16 cellular contexts compared by ENCODE assay signal in the genomic region with DNA sequence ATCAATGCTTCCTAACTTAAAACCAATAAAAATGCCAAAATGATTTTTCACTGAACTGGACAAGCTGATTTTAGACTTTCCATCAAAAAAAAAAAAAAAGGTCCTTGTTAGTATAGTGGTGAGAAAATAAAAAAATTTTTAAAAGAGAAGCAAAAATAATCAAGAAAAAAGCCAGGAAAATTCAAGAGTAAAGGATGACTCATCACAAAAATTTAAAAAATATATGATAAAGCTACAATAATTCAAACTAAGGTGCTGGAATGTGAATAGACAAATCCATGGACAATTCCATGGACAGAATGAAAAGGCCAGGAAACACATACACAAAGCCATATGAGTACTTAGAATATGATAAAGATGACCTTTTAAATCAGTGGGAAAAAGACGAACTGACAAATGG. TPM values are rescaled to one million over a fixed set of nuclear protein-coding genes. Genes with fewer than 3 reads are reported as not detected.
DNase-seq lines count a peak whose midpoint lies in the region; ATAC-seq, FAIRE-seq and TF ChIP-seq lines count a peak whose summit lies in the region.
"Had no signal": no experiment of that assay in that cellular context is flagged by ENCODE, and none has a peak within 500 bp of the region (broad histone marks: within the 10 kb centered on the region; RNA-seq: fewer than 3 reads in every experiment).

No MANE protein-coding gene starts in this region.

- H3K4me2 ChIP-seq in GM12878 (ENCODE audit: control insufficient read depth, insufficient read depth), result 0 out of 2 replicates have a peak overlapping the region, but pooled peaks have one; percentile 7

- SMC1A ChIA-PET in GM12878 (lab: Charles Lee; ENCODE audit: uncharacterized antibody, unreplicated experiment), result interaction anchor here (0.6 to 1.7 kb wide), 9 partner anchors 8 to 530 kb away, joined by 3 to 5 read pairs (median 3); no protein-coding TSS in a partner anchor

- no peaks in the 10 kb centered on the region for H3K27me3 Mint-ChIP-seq in activated T-cell treated with anti-CD3 and anti-CD28 coated beads, Interleukin-2, amount 50 U/mL, for 72 hours (ENCODE audit: low read depth)
- no peaks in the 10 kb centered on the region for H3K27me3 Mint-ChIP-seq in activated T-cell treated with anti-CD3 and anti-CD28 coated beads, Interleukin-2, amount 50 U/mL, for 24 hours
- H3K27me3 Mint-ChIP-seq: CD4-positive, alpha-beta T cell had no signal

- H3K9me3 ChIP-seq in GM12878 (replicated peaks; ENCODE audit: control insufficient read depth, insufficient read depth, low read length), result peaks cover 5% of the 10 kb centered on the region; the same call in 2 of the 3 replicates

- no peak for DNase-seq in activated T-cell treated with anti-CD3 and anti-CD28 coated beads, Interleukin-2, amount 50 U/mL, for 72 hours
- no peak for DNase-seq in activated T-cell treated with anti-CD3 and anti-CD28 coated beads, Interleukin-2, amount 50 U/mL, for 24 hours
- DNase-seq in GM12878 (ENCODE audit: low read depth, low spot score), result no peak
- DNase-seq in stimulated activated CD4-positive, alpha-beta T cell treated with anti-CD3 and anti-CD28 coated beads, Interleukin-1b, Interleukin-23, amount 100 ng/mL, for 48 hours, result no peak
- DNase-seq in Kasumi-1 (lab: John Stamatoyannopoulos, UW), result no peak
- DNase-seq: C1 segment of cervical spinal cord; Calu3; CD4-positive, alpha-beta T cell; DMS 273 treated with DMSO at 0.1 percent for 48 hours; GM23248 had no signal

- peak overlapping the region; percentile 42 for H3K27ac Mint-ChIP-seq in activated T-cell treated with anti-CD3 and anti-CD28 coated beads, Interleukin-2, amount 50 U/mL, for 72 hours
- H3K27ac Mint-ChIP-seq in activated T-cell treated with anti-CD3 and anti-CD28 coated beads, Interleukin-2, amount 50 U/mL, for 24 hours, result no peak overlapping the region
- H3K27ac Mint-ChIP-seq: CD4-positive, alpha-beta T cell had no signal

- in situ Hi-C loops in GM12878 (cut with MboI), result no loop called here

- H3K36me3 Mint-ChIP-seq in activated T-cell treated with anti-CD3 and anti-CD28 coated beads, Interleukin-2, amount 50 U/mL, for 72 hours (ENCODE audit: insufficient read depth in 2 of 2), result peaks cover 10 to 32% of the 10 kb centered on the region in 2 donors
- H3K36me3 Mint-ChIP-seq in activated T-cell treated with anti-CD3 and anti-CD28 coated beads, Interleukin-2, amount 50 U/mL, for 24 hours (ENCODE audit: low read depth), result peaks cover 79% of the 10 kb centered on the region

- H3K9me3 Mint-ChIP-seq in activated T-cell treated with anti-CD3 and anti-CD28 coated beads, Interleukin-2, amount 50 U/mL, for 72 hours, result peaks cover 0 to 2% of the 10 kb centered on the region in 2 donors
- no peaks in the 10 kb centered on the region for H3K9me3 Mint-ChIP-seq in activated T-cell treated with anti-CD3 and anti-CD28 coated beads, Interleukin-2, amount 50 U/mL, for 24 hours
- H3K9me3 Mint-ChIP-seq: CD4-positive, alpha-beta T cell had no signal

- H3K4me1 ChIP-seq in GM12878 (ENCODE audit: control insufficient read depth, insufficient read depth, low read length), result peaks cover 7% of the 10 kb centered on the region; the same call in 1 of the 2 replicates

- WGBS in GM12878 (ENCODE audit: insufficient coverage, insufficient replicate concordance, low lambda C conversion rate, missing lambda C conversion rate), result 96% methylated on average over 1 of the region's 1 CpG

- CTCF ChIA-PET in GM12878 (lab: Yijun Ruan, JAX), result interaction anchor here (0.6 to 2.2 kb wide), 6 partner anchors 9 to 690 kb away, joined by 3 to 13 read pairs (median 3); partner anchors contain the start of gene EXOSC8

- H3K79me2 ChIP-seq in GM12878 (ENCODE audit: control insufficient read depth, insufficient read depth, low read length), result no peaks in the 10 kb centered on the region; the same call in 1 of the 2 replicates

- TF ChIP-seq POLR2A in GM12878 (IDR thresholded peaks at IDR 0.05; ENCODE audit: low read depth, low read length), result no peak

- H3K27ac ChIP-seq in GM12878 (ENCODE audit: control insufficient read depth, insufficient read depth), result no peak overlapping the region
- H3K27ac ChIP-seq: 22Rv1, GM23248 had no signal

- H3K4me3 Mint-ChIP-seq in activated T-cell treated with anti-CD3 and anti-CD28 coated beads, Interleukin-2, amount 50 U/mL, for 72 hours, result no peak overlapping the region
- no peak overlapping the region for H3K4me3 Mint-ChIP-seq in activated T-cell treated with anti-CD3 and anti-CD28 coated beads, Interleukin-2, amount 50 U/mL, for 24 hours
- H3K4me3 Mint-ChIP-seq: CD4-positive, alpha-beta T cell had no signal

- H3K36me3 ChIP-seq in GM12878 (ENCODE audit: control insufficient read depth in 2 of 2, insufficient read depth in 2 of 2, low read length in 1 of 2), result peaks cover 0 to 3% of the 10 kb centered on the region in 2 experiments

- no peaks in the 10 kb centered on the region for H3K27me3 ChIP-seq in GM12878 (replicated peaks in 1 of 2; ENCODE audit: control insufficient read depth in 2 of 2, insufficient read depth in 2 of 2, low read length in 1 of 2)

- intact Hi-C loops in GM12878 (cut with micrococcal nuclease; ENCODE audit: unreplicated experiment), result no loop called here

- TF ChIP-seq EP300 in GM12878 (IDR thresholded peaks at IDR 0.05; ENCODE audit: borderline replicate concordance in 1 of 2, control insufficient read depth in 1 of 2, low read depth in 2 of 2, low read length in 2 of 2), result no peak

- TF ChIP-seq CTCF in GM12878 (IDR thresholded peaks at IDR 0.05 in 2 of 3, conservative IDR thresholded peaks at IDR 0.05 in 1 of 3; ENCODE audit: control insufficient read depth in 2 of 3, extremely low read depth in 1 of 3, insufficient read depth in 1 of 3, low read depth in 3 of 3, low read length in 3 of 3), result no peak

- no peak overlapping the region for H2AFZ ChIP-seq in GM12878 (ENCODE audit: control insufficient read depth, low read depth, low read length)
- H2AFZ ChIP-seq: GM23248 had no signal

- no peaks in the 10 kb centered on the region for H4K20me1 ChIP-seq in GM12878 (ENCODE audit: control insufficient read depth, insufficient read depth)

- no peak for FAIRE-seq in GM12878 (lab: Jason Lieb, UNC)
- FAIRE-seq: H54 had no signal

- POLR2A ChIA-PET in GM12878 (lab: Charles Lee), result interaction anchor here (0.6 kb wide), 1 partner anchor 60 kb away, joined by 3 read pairs; no protein-coding TSS in a partner anchor

- BruUV-seq in GM12878 (replicated peaks; lab: Mats Ljungman, UMichigan), result no TSS peak

- no peak for TF ChIP-seq RAD21 in GM12878 (IDR thresholded peaks at IDR 0.05; ENCODE audit: insufficient read depth, low read depth, low read length)

- no peaks in the 10 kb centered on the region for H3K4me1 Mint-ChIP-seq in activated T-cell treated with anti-CD3 and anti-CD28 coated beads, Interleukin-2, amount 50 U/mL, for 72 hours (ENCODE audit: low read depth)
- no peaks in the 10 kb centered on the region for H3K4me1 Mint-ChIP-seq in activated T-cell treated with anti-CD3 and anti-CD28 coated beads, Interleukin-2, amount 50 U/mL, for 24 hours (ENCODE audit: low read depth)

- ATAC-seq in activated T-cell treated with anti-CD3 and anti-CD28 coated beads, Interleukin-2, amount 50 U/mL, for 72 hours (replicated peaks in 1 of 2), result no peak
- peak; percentile 6 for ATAC-seq in GM18511 (IDR thresholded peaks at IDR 0.05; ENCODE audit: unreplicated experiment)
- ATAC-seq in GM12878, result no peak
- no peak for ATAC-seq in GM19328 (IDR thresholded peaks at IDR 0.05; ENCODE audit: unreplicated experiment)
- ATAC-seq: HCT116 had no signal

- no peak overlapping the region for H3K4me3 ChIP-seq in GM12878
- H3K4me3 ChIP-seq: GM23248 had no signal

- no peak overlapping the region for H3K9ac ChIP-seq in GM12878 (ENCODE audit: control insufficient read depth, insufficient read depth, low read length)
- H3K9ac ChIP-seq: GM23248 had no signal

- RAD21 ChIA-PET in GM12878 (lab: Charles Lee; ENCODE audit: unreplicated experiment), result interaction anchor here (0.7 to 1.5 kb wide), 3 partner anchors 8 to 20 kb away, joined by 3 to 4 read pairs (median 3); no protein-coding TSS in a partner anchor

RNA-seq across cellular contexts. Expression of gene ALG5, which starts 26.1 kb away (rescaled TPM):
- total RNA-seq in activated T-cell treated with anti-CD3 and anti-CD28 coated beads, Interleukin-2, amount 50 U/mL, for 72 hours, result 10 to 100 TPM; 31.7 to 38.3 TPM
- total RNA-seq in GM12878 (2013; cell fraction: nucleolus; rRNA removed), result 19.6 and 20.0 TPM in 2 replicates
- 42.6 and 45.1 TPM in 2 replicates for total RNA-seq in GM12878 (2014; rRNA removed)
- total RNA-seq in GM12878 (2014; rRNA removed; fragmentation: Illumina TruSeq; extraction: Trizol), result 42.4 and 43.6 TPM in 2 replicates
- 30.8 and 34.3 TPM in 2 replicates for total RNA-seq in GM12878 (2021)
- polyA plus RNA-seq in GM12878 (2011; ENCODE audit: low read depth), result 20.8 TPM
- polyA plus RNA-seq in GM12878 (2011; rRNA removed), result 23.9 and 30.6 TPM in 2 replicates
- 7.9 and 8.4 TPM in 2 replicates for polyA plus RNA-seq in GM12878 (2011; cell fraction: cytosol; rRNA removed)
- 12.7 and 13.2 TPM in 2 replicates for polyA plus RNA-seq in GM12878 (2011; cell fraction: nucleus; rRNA removed)
- polyA plus RNA-seq in GM12878 (2012), result 25.4 and 32.8 TPM in 2 replicates
- 38.9 and 41.3 TPM in 2 replicates for polyA plus RNA-seq in GM12878 (2014; fragmentation: Illumina TruSeq; extraction: Trizol)
- polyA plus RNA-seq in GM12878 (2014; fragmentation: Nextera tagmentation; extraction: Ambion mirVana), result 10 to 100 TPM; 61.6 to 79.9 TPM
- 30.6 and 36.8 TPM in 2 replicates for polyA plus RNA-seq in GM12878 (2014; rRNA removed)
- polyA plus RNA-seq in GM12878 (2016; fragmentation: Nextera tagmentation; extraction: Ambion mirVana), result 10 to 100 TPM; 71.3 to 82.2 TPM
- 5.9 and 6.3 TPM in 2 replicates for polyA minus RNA-seq in GM12878 (2011; rRNA and poly(A)+ RNA removed)
- polyA minus RNA-seq in GM12878 (2011; cell fraction: cytosol; rRNA and poly(A)+ RNA removed), result 3.3 and 6.4 TPM in 2 replicates
- 34.2 and 40.4 TPM in 2 replicates for polyA minus RNA-seq in GM12878 (2011; cell fraction: nucleus; rRNA and poly(A)+ RNA removed)

RNA-seq across cellular contexts. Expression of gene EXOSC8, which starts 27.6 kb away (rescaled TPM):
- 100 to 1,000 TPM; 220 to 268 TPM for total RNA-seq in activated T-cell treated with anti-CD3 and anti-CD28 coated beads, Interleukin-2, amount 50 U/mL, for 72 hours
- total RNA-seq in GM12878 (2013; cell fraction: nucleolus; rRNA removed), result 68.2 and 75.3 TPM in 2 replicates
- total RNA-seq in GM12878 (2014; rRNA removed) (72.9 and 82.5 TPM in 2 replicates), GM12878 (2014; rRNA removed; fragmentation: Illumina TruSeq; extraction: Trizol) (87.0 and 96.0 TPM in 2 replicates), GM12878 (2021) (68.5 and 69.0 TPM in 2 replicates)
- 69.5 TPM for polyA plus RNA-seq in GM12878 (2011; ENCODE audit: low read depth)
- polyA plus RNA-seq in GM12878 (2011; rRNA removed) (102 and 139 TPM in 2 replicates), GM12878 (2014; fragmentation: Illumina TruSeq; extraction: Trizol) (128 and 148 TPM in 2 replicates), GM12878 (2014; fragmentation: Nextera tagmentation; extraction: Ambion mirVana) (100 to 1,000 TPM; 548 to 553 TPM), GM12878 (2014; rRNA removed) (88.3 and 102 TPM in 2 replicates), GM12878 (2016; fragmentation: Nextera tagmentation; extraction: Ambion mirVana) (100 to 1,000 TPM; 237 to 264 TPM)
- 52.8 and 64.0 TPM in 2 replicates for polyA plus RNA-seq in GM12878 (2011; cell fraction: cytosol; rRNA removed)
- 83.0 and 88.2 TPM in 2 replicates for polyA plus RNA-seq in GM12878 (2011; cell fraction: nucleus; rRNA removed)
- 64.0 and 86.5 TPM in 2 replicates for polyA plus RNA-seq in GM12878 (2012)
- polyA minus RNA-seq in GM12878 (2011; rRNA and poly(A)+ RNA removed), result 31.8 and 43.3 TPM in 2 replicates
- polyA minus RNA-seq in GM12878 (2011; cell fraction: cytosol; rRNA and poly(A)+ RNA removed), result 19.8 and 21.8 TPM in 2 replicates
- polyA minus RNA-seq in GM12878 (2011; cell fraction: nucleus; rRNA and poly(A)+ RNA removed), result 18.9 and 21.9 TPM in 2 replicates

RNA-seq across cellular contexts. Expression of gene SMAD9, which starts 53.0 kb away (rescaled TPM):
- total RNA-seq in activated T-cell treated with anti-CD3 and anti-CD28 coated beads, Interleukin-2, amount 50 U/mL, for 72 hours, result not detected
- total RNA-seq in GM12878 (2013; cell fraction: nucleolus; rRNA removed), result not detected in 2 replicates
- total RNA-seq in GM12878 (2014; rRNA removed) (not detected in 2 replicates), GM12878 (2014; rRNA removed; fragmentation: Illumina TruSeq; extraction: Trizol) (not detected in 2 replicates), GM12878 (2021) (0.05 TPM in 1 of 2 replicates, not detected in the other)
- 0.10 TPM for polyA plus RNA-seq in GM12878 (2011; ENCODE audit: low read depth)
- polyA plus RNA-seq in GM12878 (2011; rRNA removed) (not detected in 2 replicates), GM12878 (2014; fragmentation: Illumina TruSeq; extraction: Trizol) (not detected in 2 replicates), GM12878 (2014; fragmentation: Nextera tagmentation; extraction: Ambion mirVana) (under 1 TPM; 0.22 to 0.69 TPM), GM12878 (2014; rRNA removed) (0.03 TPM in 1 of 2 replicates, not detected in the other), GM12878 (2016; fragmentation: Nextera tagmentation; extraction: Ambion mirVana) (under 1 TPM; 0.29 to 0.55 TPM)
- polyA plus RNA-seq in GM12878 (2011; cell fraction: cytosol; rRNA removed), result not detected in 2 replicates
- not detected in 2 replicates for polyA plus RNA-seq in GM12878 (2011; cell fraction: nucleus; rRNA removed)
- polyA plus RNA-seq in GM12878 (2012), result 0.08 and 0.18 TPM in 2 replicates
- polyA minus RNA-seq in GM12878 (2011; rRNA and poly(A)+ RNA removed), result not detected in 2 replicates
- not detected in 2 replicates for polyA minus RNA-seq in GM12878 (2011; cell fraction: cytosol; rRNA and poly(A)+ RNA removed)
- not detected in 2 replicates for polyA minus RNA-seq in GM12878 (2011; cell fraction: nucleus; rRNA and poly(A)+ RNA removed)
- total RNA-seq: CD4-positive, alpha-beta T cell; HT-29 had no signal
